ENCODE assay signal across 29 cellular contexts in genomic region chr19:21423057-21424041, GRCh38.
"Had no signal": no experiment of that assay in that cellular context is flagged by ENCODE, and none has a peak within 500 bp of the region (broad histone marks: within the 10 kb centered on the region; RNA-seq: fewer than 3 reads in every experiment).

No MANE protein-coding gene starts in this region.

- H3K27me3 Mint-ChIP-seq: activated CD8-positive, alpha-beta memory T cell treated with anti-CD3 and anti-CD28 coated beads, Interleukin-2, amount 10 ng/mL, durations not matched to agents 7 days and 5 days; activated naive CD8-positive, alpha-beta T cell; naive thymus-derived CD4-positive, alpha-beta T cell; T-helper 17 cell had no signal

- H3K36me3 ChIP-seq: adrenal gland, ovary, prostate gland had no signal

- H3K4me3 ChIP-seq: body of pancreas, ovary, prostate gland, sigmoid colon, tibial nerve had no signal

- H3K27ac Mint-ChIP-seq: activated CD8-positive, alpha-beta memory T cell treated with anti-CD3 and anti-CD28 coated beads, Interleukin-2, amount 10 ng/mL, durations not matched to agents 7 days and 5 days; activated CD8-positive, alpha-beta T cell treated with anti-CD3 and anti-CD28 coated beads, Interleukin-2, amount 10 ng/mL, durations not matched to agents 7 days and 5 days; activated naive CD8-positive, alpha-beta T cell; activated T-cell treated with anti-CD3 and anti-CD28 coated beads, Interleukin-2, amount 50 U/mL, for 72 hours; mesothelial cell of epicardium; naive thymus-derived CD4-positive, alpha-beta T cell; T-helper 17 cell; WTC11 had no signal

- H3K9me3 ChIP-seq: prostate gland had no signal

- H3K4me1 ChIP-seq: adrenal gland, body of pancreas, gastrocnemius medialis, prostate gland, sigmoid colon, tibial nerve had no signal

- FAIRE-seq: colon, keratinocyte had no signal

- H3K27me3 ChIP-seq: adrenal gland, body of pancreas, gastrocnemius medialis, ovary, sigmoid colon, tibial nerve had no signal

- DNase-seq: activated CD4-positive, alpha-beta T cell treated with anti-CD3 and anti-CD28 coated beads for 1 hour; activated CD8-positive, alpha-beta memory T cell treated with anti-CD3 and anti-CD28 coated beads, Interleukin-2, amount 10 ng/mL, durations not matched to agents 7 days and 5 days; activated CD8-positive, alpha-beta T cell treated with anti-CD3 and anti-CD28 coated beads, Interleukin-2, amount 10 ng/mL, durations not matched to agents 7 days and 5 days; activated naive CD4-positive, alpha-beta T cell treated with Interleukin-2 at 50 U/mL for 16 hours; activated T-cell treated with anti-CD3 and anti-CD28 coated beads, Interleukin-2, amount 50 U/mL, for 72 hours; adrenal gland; aorta; body of pancreas; effector CD8-positive, alpha-beta T cell; erythroblast; gastrocnemius medialis; glutamatergic neuron; left cardiac atrium; left ventricle myocardium superior; naive thymus-derived CD4-positive, alpha-beta T cell; ovary; retina; sigmoid colon; stimulated activated CD4-positive, alpha-beta T cell treated with anti-CD3 and anti-CD28 coated beads, Interleukin-15, amount 100 ng/mL, for 24 hours; stimulated activated CD4-positive, alpha-beta T cell treated with anti-CD3 and anti-CD28 coated beads, Interleukin-2, amount 100 ng/mL, for 24 hours; stimulated activated naive CD4-positive, alpha-beta T cell; T-helper 17 cell had no signal

- H3K27ac ChIP-seq: adrenal gland, body of pancreas, gastrocnemius medialis, ovary, prostate gland, sigmoid colon, tibial nerve had no signal

- H3K4me1 Mint-ChIP-seq: activated CD8-positive, alpha-beta memory T cell treated with anti-CD3 and anti-CD28 coated beads, Interleukin-2, amount 10 ng/mL, durations not matched to agents 7 days and 5 days; mesothelial cell of epicardium; naive thymus-derived CD4-positive, alpha-beta T cell; T-helper 17 cell; WTC11 had no signal

- H3K4me3 Mint-ChIP-seq: activated CD8-positive, alpha-beta memory T cell treated with anti-CD3 and anti-CD28 coated beads, Interleukin-2, amount 10 ng/mL, durations not matched to agents 7 days and 5 days; activated CD8-positive, alpha-beta T cell treated with anti-CD3 and anti-CD28 coated beads, Interleukin-2, amount 10 ng/mL, durations not matched to agents 7 days and 5 days; activated naive CD8-positive, alpha-beta T cell; activated T-cell treated with anti-CD3 and anti-CD28 coated beads, Interleukin-2, amount 50 U/mL, for 72 hours; mesothelial cell of epicardium; naive thymus-derived CD4-positive, alpha-beta T cell; T-helper 17 cell; WTC11 had no signal
